Comparison of ENCODE assay signal across 8 cellular contexts in the genomic region with DNA sequence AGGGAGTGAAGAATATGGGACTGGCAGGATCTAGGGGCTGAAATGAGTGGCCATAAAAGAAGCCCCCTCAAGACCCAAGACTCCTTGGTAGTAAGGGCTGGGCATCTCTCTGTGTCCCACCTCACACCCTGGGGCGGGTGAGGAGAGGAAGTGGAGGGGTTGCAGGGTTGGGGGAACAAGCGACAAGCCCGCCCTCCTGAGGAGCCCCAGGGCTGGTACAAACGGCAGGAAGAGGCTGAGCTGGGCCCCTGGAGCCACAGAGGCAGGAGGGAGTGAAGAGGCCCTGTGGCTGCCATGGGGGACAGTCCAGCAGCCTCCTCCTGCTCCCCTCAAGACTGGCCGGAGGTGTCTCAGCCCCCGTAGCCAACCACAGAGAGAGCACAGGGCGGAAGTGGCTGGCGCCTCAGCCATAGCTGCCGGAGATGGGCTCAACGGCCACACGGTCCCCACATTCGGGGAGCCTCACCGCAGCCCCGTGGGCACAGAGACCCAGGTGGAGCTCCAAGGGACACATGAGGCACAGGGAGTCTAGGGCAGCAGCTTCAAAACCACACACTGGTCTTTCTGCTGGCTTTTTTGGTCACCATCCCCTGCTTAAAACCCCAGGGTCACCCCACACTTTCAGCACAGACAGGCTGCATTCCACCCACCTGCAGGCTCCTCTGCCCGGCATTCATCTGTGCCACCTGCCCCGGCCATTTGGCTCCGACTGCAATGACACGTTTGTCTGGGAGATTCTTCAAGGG. TPM values are rescaled to one million over a fixed set of nuclear protein-coding genes. Genes with fewer than 3 reads are reported as not detected.
A peak's percentile ranks its signal among the peaks of the same experiment; 100 is the strongest.
DNase-seq lines count a peak whose midpoint lies in the region; ATAC-seq and TF ChIP-seq lines count a peak whose summit lies in the region.

No MANE protein-coding gene starts in this region.

- BruUV-seq in A673 (replicated peaks; lab: Mats Ljungman, UMichigan): no TSS peak

- no peaks in the 10 kb centered on the region for H3K27me3 ChIP-seq in right atrium auricular region
- peaks cover 7 to 8% of the 10 kb centered on the region in 2 experiments for H3K27me3 ChIP-seq in mesenchymal stem cell (ENCODE audit: control insufficient read depth in 1 of 2, insufficient read depth in 1 of 2, low read length in 2 of 2)
- no peaks in the 10 kb centered on the region for H3K27me3 ChIP-seq in A673 (replicated peaks; ENCODE audit: insufficient read depth, low read depth, low read length, poor library complexity)

- DNase-seq in Right ventricle myocardium inferior (ENCODE audit: missing footprints) (no peak), right atrium auricular region (ENCODE audit: low spot score) (no peak), mesenchymal stem cell (no peak), SW 1271 (lab: John Stamatoyannopoulos, UW) (no peak), A673 (ENCODE audit: low spot score) (no peak)

- no peaks in the 10 kb centered on the region for H3K79me1 ChIP-seq in mesenchymal stem cell (replicated peaks; ENCODE audit: low read length, poor library complexity, severe bottlenecking)

- peak overlapping the region; percentile 21 for H2AFZ ChIP-seq in mesenchymal stem cell (ENCODE audit: low read depth, low read length)

- no peaks in the 10 kb centered on the region for H3K9me3 ChIP-seq in right atrium auricular region
- no peaks in the 10 kb centered on the region for H3K9me3 ChIP-seq in mesenchymal stem cell (ENCODE audit: control insufficient read depth, low read length)
- H3K9me3 ChIP-seq in A673 (ENCODE audit: low read depth, low read length, poor library complexity, severe bottlenecking): no peaks in the 10 kb centered on the region

- H3K27ac ChIP-seq in right atrium auricular region (no peak overlapping the region), mesenchymal stem cell (ENCODE audit: low read length, poor library complexity, severe bottlenecking) (no peak overlapping the region), A673 (ENCODE audit: low read depth, low read length, poor library complexity, severe bottlenecking) (no peak overlapping the region)

- no peak overlapping the region for H3K9ac ChIP-seq in mesenchymal stem cell (ENCODE audit: low read length)

- no peak overlapping the region for H2BK5ac ChIP-seq in mesenchymal stem cell (ENCODE audit: low read depth, low read length, poor library complexity, severe bottlenecking)

- no peak overlapping the region for H4K8ac ChIP-seq in mesenchymal stem cell (ENCODE audit: low read length)

- H3K23ac ChIP-seq in mesenchymal stem cell (ENCODE audit: low read length in 2 of 2): peak overlapping the region in 1 of 2 experiments; percentile 6

- TF ChIP-seq CTCF in right atrium auricular region (IDR thresholded peaks at IDR 0.05) (no peak), A673 (conservative IDR thresholded peaks at IDR 0.05; ENCODE audit: low read depth, low read length) (no peak)

- H3K36me3 ChIP-seq in right atrium auricular region: no peaks in the 10 kb centered on the region
- H3K36me3 ChIP-seq in mesenchymal stem cell (ENCODE audit: control insufficient read depth in 1 of 2, insufficient read depth in 2 of 2, low read depth in 1 of 2, low read length in 2 of 2): no peaks in the 10 kb centered on the region
- H3K36me3 ChIP-seq in A673 (ENCODE audit: insufficient read depth, low read length, poor library complexity, severe bottlenecking): no peaks in the 10 kb centered on the region

- no peak overlapping the region for H3K4ac ChIP-seq in mesenchymal stem cell (ENCODE audit: low read depth in 1 of 2, low read length in 2 of 2)

- no peaks in the 10 kb centered on the region for H3K4me1 ChIP-seq in right atrium auricular region
- peaks cover 8% of the 10 kb centered on the region for H3K4me1 ChIP-seq in mesenchymal stem cell (ENCODE audit: control insufficient read depth, insufficient read depth, low read depth, low read length)
- H3K4me1 ChIP-seq in A673 (ENCODE audit: insufficient read depth, low read length, poor library complexity, severe bottlenecking): no peaks in the 10 kb centered on the region

- no peak overlapping the region for H2AK5ac ChIP-seq in mesenchymal stem cell (ENCODE audit: low read length, severe bottlenecking)

- no peak overlapping the region for H3K4me2 ChIP-seq in mesenchymal stem cell (ENCODE audit: low read length, poor library complexity, severe bottlenecking)

- peak overlapping the region in 1 of 2 experiments; percentile 38 for H3K18ac ChIP-seq in mesenchymal stem cell (ENCODE audit: low read depth in 1 of 2, low read length in 2 of 2)

- no peak overlapping the region for H4K91ac ChIP-seq in mesenchymal stem cell (ENCODE audit: low read length)

- intact Hi-C loops in Right ventricle myocardium inferior (cut with DNase I) (no loop called here), A673 (cut with micrococcal nuclease; ENCODE audit: unreplicated experiment) (loop anchor here (5.0 to 10.0 kb wide), 2 partner anchors 104 to 272 kb away; no protein-coding TSS in a partner anchor)

- WGBS in mesenchymal stem cell: 77% methylated on average over 18 of the region's 18 CpGs

- no peak overlapping the region for H2BK120ac ChIP-seq in mesenchymal stem cell (ENCODE audit: low read depth, low read length)

- ATAC-seq in Right ventricle myocardium inferior (peak; percentile 20), HG03432 (IDR thresholded peaks at IDR 0.05; ENCODE audit: unreplicated experiment) (peak; percentile 64), HG02981 (IDR thresholded peaks at IDR 0.05; ENCODE audit: unreplicated experiment) (no peak)
- ATAC-seq in activated CD4-positive, CD25-positive, alpha-beta regulatory T cell treated with anti-CD3 and anti-CD28 coated beads, Interleukin-2, amount 50 U/mL, for 24 hours: peak; percentile 61 to 62

- H3K4me3 ChIP-seq in right atrium auricular region (no peak overlapping the region), mesenchymal stem cell (ENCODE audit: insufficient read depth in 1 of 2, low read depth in 1 of 2, low read length in 2 of 2) (no peak overlapping the region), A673 (ENCODE audit: low read depth, low read length, poor library complexity, severe bottlenecking) (no peak overlapping the region)

- H2BK15ac ChIP-seq in mesenchymal stem cell (ENCODE audit: low read depth, poor library complexity, severe bottlenecking): no peak overlapping the region

- H2BK12ac ChIP-seq in mesenchymal stem cell (ENCODE audit: low read length in 2 of 2): peak overlapping the region in 1 of 2 experiments; percentile 43

- no peak overlapping the region for H3K14ac ChIP-seq in mesenchymal stem cell (ENCODE audit: low read length in 2 of 2)

- POLR2A ChIA-PET in A673 (lab: Charles Lee; ENCODE audit: low non-redundant PET): no interaction called here

- CTCF ChIA-PET in A673 (lab: Charles Lee): interaction anchor here (0.6 to 1.3 kb wide), 2 partner anchors 21 to 105 kb away, joined by 4 to 8 read pairs; no protein-coding TSS in a partner anchor

RNA-seq across cellular contexts. Expression of gene C20orf203, which starts 0.6 kb away (rescaled TPM):
- not detected for total RNA-seq in Right ventricle myocardium inferior
- total RNA-seq in right atrium auricular region: not detected
- not detected for polyA plus RNA-seq in mesenchymal stem cell (2013, experiment 1 of 2)
- polyA plus RNA-seq in mesenchymal stem cell (2013, experiment 2 of 2): not detected
- total RNA-seq in A673 (2021): not detected in 2 replicates
